In genomic region chr7:135712796-135713195, GRCh38 we compare ENCODE assay signal across 20 cellular contexts. TPM values are rescaled to one million over a fixed set of nuclear protein-coding genes. Genes with fewer than 3 reads are reported as not detected.
"Had no signal": no experiment of that assay in that cellular context is flagged by ENCODE, and none has a peak within 500 bp of the region (broad histone marks: within the 10 kb centered on the region; RNA-seq: fewer than 3 reads in every experiment).

No MANE protein-coding gene starts in this region.

- ATAC-seq: activated CD8-positive, alpha-beta T cell treated with anti-CD3 and anti-CD28 coated beads for 36 hours; naive thymus-derived CD8-positive, alpha-beta T cell; WTC11 had no signal

- H3K9me3 ChIP-seq: colonic mucosa, pancreas, spleen, thyroid gland, vagina had no signal

- FAIRE-seq: pancreas, TTC549 had no signal

- H3K4me3 ChIP-seq: colonic mucosa, pancreas, spleen, thyroid gland, vagina had no signal

- H3K36me3 ChIP-seq: colonic mucosa, pancreas, spleen, thyroid gland, vagina had no signal

- H3K27ac ChIP-seq: colonic mucosa, pancreas, spleen, thyroid gland, vagina had no signal

- DNase-seq: activated CD4-positive, alpha-beta T cell treated with anti-CD3 and anti-CD28 coated beads for 48 hours; activated CD8-positive, alpha-beta T cell treated with anti-CD3 and anti-CD28 coated beads for 36 hours; activated naive CD4-positive, alpha-beta T cell treated with Interleukin-2 at 50 U/mL for 16 hours; activated naive CD8-positive, alpha-beta T cell treated with anti-CD3 and anti-CD28 coated beads, Interleukin-2, amount 10 ng/mL, durations not matched to agents 7 days and 5 days; activated T-cell treated with anti-CD3 and anti-CD28 coated beads, Interleukin-2, amount 50 U/mL, for 1 hour; amygdala; colonic mucosa; mesenchymal stem cell; naive thymus-derived CD8-positive, alpha-beta T cell; pancreas; spleen; stimulated activated CD4-positive, alpha-beta T cell treated with anti-CD3 and anti-CD28 coated beads, Interleukin-1b, Interleukin-23, amount 100 ng/mL, for 48 hours; stimulated activated CD8-positive, alpha-beta memory T cell treated with anti-CD3 and anti-CD28 coated beads, Interleukin-4, amount 100 ng/mL, for 48 hours; stimulated activated naive CD4-positive, alpha-beta T cell; thyroid gland had no signal

- H3K27me3 ChIP-seq: colonic mucosa, pancreas, thyroid gland, vagina had no signal

- H3K4me1 ChIP-seq: colonic mucosa, pancreas, spleen had no signal

RNA-seq across cellular contexts. Expression of gene SLC13A4, which starts 15.2 kb away (rescaled TPM):
- total RNA-seq: activated CD8-positive, alpha-beta T cell treated with anti-CD3 and anti-CD28 coated beads for 36 hours; activated naive CD8-positive, alpha-beta T cell treated with anti-CD3 and anti-CD28 coated beads, Interleukin-2, amount 10 ng/mL, durations not matched to agents 7 days and 5 days; activated T-helper 2 cell treated with anti-CD3 and anti-CD28 coated beads, Interferon-gamma antibody, Interleukin-2, Interleukin-4, amounts not matched to agents 10 μg/mL and 5 μg/mL and 100 μg/mL, durations not matched to agents 14 hours and 24 hours and 36 hours; colonic mucosa; naive thymus-derived CD8-positive, alpha-beta T cell; pancreas; T-helper 2 cell treated with Interferon-gamma antibody and Interleukin-4, amounts not matched to agents 100 ng/mL and 5 ng/mL, for 36 hours; vagina had no signal

RNA-seq across cellular contexts. Expression of gene FAM180A, which starts 35.8 kb away (rescaled TPM):
- total RNA-seq: activated CD8-positive, alpha-beta T cell treated with anti-CD3 and anti-CD28 coated beads for 36 hours; activated naive CD8-positive, alpha-beta T cell treated with anti-CD3 and anti-CD28 coated beads, Interleukin-2, amount 10 ng/mL, durations not matched to agents 7 days and 5 days; activated T-helper 2 cell treated with anti-CD3 and anti-CD28 coated beads, Interferon-gamma antibody, Interleukin-2, Interleukin-4, amounts not matched to agents 10 μg/mL and 5 μg/mL and 100 μg/mL, durations not matched to agents 14 hours and 24 hours and 36 hours; naive thymus-derived CD8-positive, alpha-beta T cell; T-helper 2 cell treated with Interferon-gamma antibody and Interleukin-4, amounts not matched to agents 100 ng/mL and 5 ng/mL, for 36 hours; WTC11 had no signal
- polyA plus RNA-seq: naive thymus-derived CD8-positive, alpha-beta T cell had no signal
